ENCODE assay signal across 10 cellular contexts in the genomic region with DNA sequence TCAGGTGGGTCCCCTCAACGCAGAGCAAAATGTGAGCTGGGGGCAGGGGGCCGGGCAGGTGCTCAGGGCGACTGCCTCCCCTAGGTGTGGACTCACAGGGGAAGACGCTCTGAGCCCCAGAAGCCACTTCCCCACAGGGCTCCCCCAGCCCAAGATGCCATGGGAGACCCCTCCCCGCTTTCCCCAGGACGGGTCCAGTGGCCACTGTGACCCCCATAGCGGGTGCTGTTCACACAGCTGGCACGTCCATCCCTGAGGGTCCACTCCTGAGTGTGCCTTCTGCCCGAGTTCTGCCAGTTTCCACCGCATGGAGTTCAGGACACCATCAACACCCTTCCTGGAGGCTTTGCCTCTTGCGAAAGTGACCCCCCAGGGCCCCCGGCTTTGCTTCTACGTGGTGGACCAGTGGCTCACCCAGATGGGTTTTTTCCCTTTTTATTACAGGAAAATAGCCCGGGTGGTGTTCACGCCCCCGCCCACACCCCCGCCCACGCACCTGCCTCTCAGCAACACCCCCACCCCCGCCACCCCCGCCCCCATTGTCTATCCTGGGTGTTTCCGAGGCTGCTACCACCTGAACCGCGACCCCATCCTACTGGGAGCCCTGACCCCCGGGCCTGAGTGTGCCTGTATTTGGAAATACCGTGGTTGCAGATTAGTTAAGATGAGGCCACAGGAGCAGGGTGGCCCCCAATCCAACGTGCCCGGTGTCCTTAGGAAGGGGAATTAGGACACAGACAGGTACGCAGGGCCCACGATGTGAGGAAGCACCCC. TPM values are rescaled to one million over a fixed set of nuclear protein-coding genes. Genes with fewer than 3 reads are reported as not detected.
DNase-seq lines count a peak whose midpoint lies in the region; ATAC-seq and TF ChIP-seq lines count a peak whose summit lies in the region.
"Had no signal": no experiment of that assay in that cellular context is flagged by ENCODE, and none has a peak within 500 bp of the region (broad histone marks: within the 10 kb centered on the region; RNA-seq: fewer than 3 reads in every experiment).

No MANE protein-coding gene starts in this region.

- H3K36me3 ChIP-seq in BLaER1 treated with 17β-estradiol and CSF1 and Interleukin-3, amounts not matched to agents 10 nM and 100 nM = peaks cover 0 to 37% (median 12%) of the 10 kb centered on the region in 11 experiments; a peak in 17 of 22 replicates
- H3K36me3 ChIP-seq in KMS-11 (ENCODE audit: insufficient read depth) = no peaks in the 10 kb centered on the region
- H3K36me3 ChIP-seq in naive thymus-derived CD4-positive, alpha-beta T cell (ENCODE audit: control insufficient read depth in 2 of 3, insufficient read depth in 3 of 3, low read length in 3 of 3) = no peaks in the 10 kb centered on the region
- no peaks in the 10 kb centered on the region for H3K36me3 ChIP-seq in mesendoderm (ENCODE audit: control insufficient read depth, insufficient read depth, low read length)

- no CpG with 5 or more reads among the region's 29 CpGs for WGBS in mesendoderm (ENCODE audit: extremely low coverage, insufficient coverage, low lambda C conversion rate)

- H3K79me2 ChIP-seq in KMS-11 (ENCODE audit: insufficient read depth, low read depth) = no peaks in the 10 kb centered on the region
- H3K79me2 ChIP-seq in mesendoderm (ENCODE audit: control insufficient read depth, insufficient read depth, low read length) = no peaks in the 10 kb centered on the region

- no peak overlapping the region for H2BK120ac ChIP-seq in mesendoderm (ENCODE audit: low read depth, low read length)

- H4K20me1 ChIP-seq in BLaER1 treated with 17β-estradiol and CSF1 and Interleukin-3, amounts not matched to agents 10 nM and 100 nM = peaks cover 0 to 9% (median 0%) of the 10 kb centered on the region in 11 experiments; a peak in 2 of 22 replicates
- no peaks in the 10 kb centered on the region for H4K20me1 ChIP-seq in KMS-11 (ENCODE audit: insufficient read depth)

- peaks cover 43% of the 10 kb centered on the region for H3K4me1 Mint-ChIP-seq in activated naive CD4-positive, alpha-beta T cell treated with anti-CD3 and anti-CD28 coated beads for 36 hours (ENCODE audit: low read depth)
- peaks cover 19 to 33% (median 26%) of the 10 kb centered on the region in 7 donors for H3K4me1 Mint-ChIP-seq in naive thymus-derived CD4-positive, alpha-beta T cell

- no peak for TF ChIP-seq CTCF in KMS-11 (conservative IDR thresholded peaks at IDR 0.05; ENCODE audit: low read depth, low read length)

- H3K4me3 ChIP-seq in BLaER1 treated with 17β-estradiol and CSF1 and Interleukin-3, amounts not matched to agents 10 nM and 100 nM = peak overlapping the region; percentile 21 to 70 (median 50); a peak in 17 of 20 replicates
- H3K4me3 ChIP-seq in KMS-11 (IDR thresholded peaks at IDR 0.05; ENCODE audit: insufficient read depth, low read depth, low read length) (no peak overlapping the region), mesendoderm (ENCODE audit: low read length) (no peak overlapping the region)
- peak overlapping the region; percentile 84 for H3K4me3 ChIP-seq in naive thymus-derived CD4-positive, alpha-beta T cell (ENCODE audit: low read length)

- H3K27ac ChIP-seq in BLaER1 treated with 17β-estradiol and CSF1 and Interleukin-3, amounts not matched to agents 10 nM and 100 nM = peak overlapping the region; percentile 37 to 90 (median 83)
- H3K27ac ChIP-seq in KMS-11 (peak overlapping the region; percentile 87), mesendoderm (ENCODE audit: low read depth, low read length) (no peak overlapping the region)
- peak overlapping the region; percentile 84 for H3K27ac ChIP-seq in naive thymus-derived CD4-positive, alpha-beta T cell (ENCODE audit: low read depth, low read length)

- peak; percentile 55 for DNase-seq in activated naive CD4-positive, alpha-beta T cell treated with anti-CD3 and anti-CD28 coated beads for 36 hours
- peak in 4 of 9 donors; percentile 16 to 48 (median 33) for DNase-seq in naive thymus-derived CD4-positive, alpha-beta T cell
- DNase-seq in NCI-H1436 (lab: John Stamatoyannopoulos, UW) (no peak), HuH-7.5 (ENCODE audit: low spot score) (no peak), mesendoderm (no peak)
- DNase-seq: NCI-H524 had no signal

- H3K9me3 Mint-ChIP-seq in activated naive CD4-positive, alpha-beta T cell treated with anti-CD3 and anti-CD28 coated beads for 36 hours = no peaks in the 10 kb centered on the region
- peaks cover 0 to 1% (median 0%) of the 10 kb centered on the region in 11 donors for H3K9me3 Mint-ChIP-seq in naive thymus-derived CD4-positive, alpha-beta T cell

- peaks cover 76 to 95% (median 90%) of the 10 kb centered on the region in 10 experiments for H3K4me1 ChIP-seq in BLaER1 treated with 17β-estradiol and CSF1 and Interleukin-3, amounts not matched to agents 10 nM and 100 nM
- peaks cover 30% of the 10 kb centered on the region for H3K4me1 ChIP-seq in KMS-11 (ENCODE audit: low read depth, poor library complexity, severe bottlenecking)
- H3K4me1 ChIP-seq in naive thymus-derived CD4-positive, alpha-beta T cell (ENCODE audit: control insufficient read depth in 2 of 2, insufficient read depth in 2 of 2, low read length in 2 of 2) = peaks cover 30% of the 10 kb centered on the region in 2 donors
- H3K4me1 ChIP-seq in mesendoderm (ENCODE audit: control insufficient read depth, low read depth, low read length) = no peaks in the 10 kb centered on the region

- CTCF ChIA-PET in activated naive CD4-positive, alpha-beta T cell treated with anti-CD3 and anti-CD28 coated beads for 36 hours (lab: Charles Lee) = interaction anchor here (1.1 to 2.6 kb wide), 3 partner anchors 13 to 70 kb away, joined by 3 to 13 read pairs (median 5); no protein-coding TSS in a partner anchor
- CTCF ChIA-PET in naive thymus-derived CD4-positive, alpha-beta T cell (lab: Charles Lee) = interaction anchor here (0.8 to 1.6 kb wide), 5 partner anchors 12 to 253 kb away, joined by 3 to 13 read pairs (median 3); no protein-coding TSS in a partner anchor

- peak overlapping the region; percentile 92 to 100 (median 97) for H3K4me2 ChIP-seq in BLaER1 treated with 17β-estradiol and CSF1 and Interleukin-3, amounts not matched to agents 10 nM and 100 nM
- peak overlapping the region; percentile 100 for H3K4me2 ChIP-seq in KMS-11
- H3K4me2 ChIP-seq in mesendoderm (ENCODE audit: low read length) = no peak overlapping the region

- H3K27me3 ChIP-seq in BLaER1 treated with 17β-estradiol and CSF1 and Interleukin-3, amounts not matched to agents 10 nM and 100 nM = no peaks in the 10 kb centered on the region
- H3K27me3 ChIP-seq in KMS-11 (ENCODE audit: insufficient read depth, low read depth) = peaks cover 4% of the 10 kb centered on the region; the same call in 1 of the 2 replicates
- H3K27me3 ChIP-seq in naive thymus-derived CD4-positive, alpha-beta T cell (ENCODE audit: control insufficient read depth in 2 of 2, insufficient read depth in 2 of 2, low read length in 2 of 2) = no peaks in the 10 kb centered on the region
- H3K27me3 ChIP-seq in mesendoderm (ENCODE audit: insufficient read depth, low read length, poor library complexity) = no peaks in the 10 kb centered on the region

- H2BK5ac ChIP-seq in mesendoderm (ENCODE audit: low read length) = no peak overlapping the region

- H3K9ac ChIP-seq in BLaER1 treated with 17β-estradiol and CSF1 and Interleukin-3, amounts not matched to agents 10 nM and 100 nM = peak overlapping the region; percentile 51 to 81 (median 77); a peak in 21 of 22 replicates
- peak overlapping the region; percentile 83; the same call in 1 of the 2 replicates for H3K9ac ChIP-seq in KMS-11
- H3K9ac ChIP-seq in mesendoderm (ENCODE audit: low read length) = no peak overlapping the region

- H4K5ac ChIP-seq in mesendoderm (ENCODE audit: low read length) = no peak overlapping the region

- H3K36me3 Mint-ChIP-seq in activated naive CD4-positive, alpha-beta T cell treated with anti-CD3 and anti-CD28 coated beads for 36 hours (ENCODE audit: low read depth) = no peaks in the 10 kb centered on the region
- peaks cover 0 to 4% (median 0%) of the 10 kb centered on the region in 5 donors for H3K36me3 Mint-ChIP-seq in naive thymus-derived CD4-positive, alpha-beta T cell

- POLR2A ChIA-PET in naive thymus-derived CD4-positive, alpha-beta T cell (lab: Charles Lee) = interaction anchor here (0.7 to 2.2 kb wide), 11 partner anchors 12 to 570 kb away, joined by 3 to 27 read pairs (median 3); a partner anchor contains a TSS

- intact Hi-C loops in activated naive CD4-positive, alpha-beta T cell treated with anti-CD3 and anti-CD28 coated beads for 36 hours (cut with micrococcal nuclease) = loop anchor here (1.0 to 2.0 kb wide), 5 partner anchors 12 to 90 kb away; a partner anchor contains a TSS
- intact Hi-C loops in naive thymus-derived CD4-positive, alpha-beta T cell (cut with micrococcal nuclease) = loop anchor here (1.0 to 5.0 kb wide), 17 partner anchors 12 to 775 kb away; a partner anchor contains a TSS

- H2AK5ac ChIP-seq in mesendoderm (ENCODE audit: low read length) = no peak overlapping the region

- H2BK15ac ChIP-seq in mesendoderm (replicated peaks; ENCODE audit: low read depth) = no peak overlapping the region

- H3K9me3 ChIP-seq in BLaER1 treated with 17β-estradiol and CSF1 and Interleukin-3, amounts not matched to agents 10 nM and 100 nM (replicated peaks in 1 of 11) = no peaks in the 10 kb centered on the region
- no peaks in the 10 kb centered on the region for H3K9me3 ChIP-seq in naive thymus-derived CD4-positive, alpha-beta T cell (ENCODE audit: control insufficient read depth in 2 of 3, low read length in 3 of 3)
- H3K9me3 ChIP-seq: Caco-2 had no signal

- H4K8ac ChIP-seq in mesendoderm (ENCODE audit: low read depth, low read length) = no peak overlapping the region

- peak overlapping the region; percentile 78 for H3K4me3 Mint-ChIP-seq in activated naive CD4-positive, alpha-beta T cell treated with anti-CD3 and anti-CD28 coated beads for 36 hours
- H3K4me3 Mint-ChIP-seq in naive thymus-derived CD4-positive, alpha-beta T cell = peak overlapping the region; percentile 77 to 90 (median 88)

- peak; percentile 1 for ATAC-seq in naive thymus-derived CD4-positive, alpha-beta T cell
- no peak for ATAC-seq in HG02938 (IDR thresholded peaks at IDR 0.05; ENCODE audit: unreplicated experiment)

- peak overlapping the region; percentile 87 for H2AFZ ChIP-seq in KMS-11 (ENCODE audit: low read depth)

- H3K79me1 ChIP-seq in mesendoderm (ENCODE audit: low read length) = no peaks in the 10 kb centered on the region

- no peak overlapping the region for H3K56ac ChIP-seq in mesendoderm (ENCODE audit: low read length)

- no peaks in the 10 kb centered on the region for H3K27me3 Mint-ChIP-seq in activated naive CD4-positive, alpha-beta T cell treated with anti-CD3 and anti-CD28 coated beads for 36 hours (ENCODE audit: low read depth)
- H3K27me3 Mint-ChIP-seq in naive thymus-derived CD4-positive, alpha-beta T cell = no peaks in the 10 kb centered on the region

- H3K23ac ChIP-seq in mesendoderm (ENCODE audit: low read length) = no peak overlapping the region

- H3K18ac ChIP-seq in mesendoderm (ENCODE audit: low read length) = no peak overlapping the region

- no peak overlapping the region for H3K4ac ChIP-seq in mesendoderm (ENCODE audit: low read depth, low read length)

- peak overlapping the region; percentile 91 for H3K27ac Mint-ChIP-seq in activated naive CD4-positive, alpha-beta T cell treated with anti-CD3 and anti-CD28 coated beads for 36 hours
- H3K27ac Mint-ChIP-seq in naive thymus-derived CD4-positive, alpha-beta T cell = peak overlapping the region; percentile 89 to 96 (median 92)

RNA-seq across cellular contexts. Expression of a gene that starts 32.0 kb away (rescaled TPM):
- 1 to 10 TPM; 8.0 to 9.9 TPM for total RNA-seq in activated naive CD4-positive, alpha-beta T cell treated with anti-CD3 and anti-CD28 coated beads for 36 hours
- total RNA-seq in naive thymus-derived CD4-positive, alpha-beta T cell = 10 to 100 TPM in 3 of 5 experiments, 1 to 10 TPM in 2; 5.0 to 68.6 (median 17.3) TPM
- polyA plus RNA-seq in naive thymus-derived CD4-positive, alpha-beta T cell = 1 to 10 TPM; 3.8 to 5.5 TPM
- polyA plus RNA-seq in mesendoderm (2013, experiment 1 of 2) = 3.1 TPM
- polyA plus RNA-seq in mesendoderm (2013, experiment 2 of 2) = 3.4 TPM

RNA-seq across cellular contexts. Expression of a gene that starts 46.2 kb away (rescaled TPM):
- total RNA-seq in activated naive CD4-positive, alpha-beta T cell treated with anti-CD3 and anti-CD28 coated beads for 36 hours = 10 to 100 TPM; 19.3 to 20.2 TPM
- total RNA-seq in naive thymus-derived CD4-positive, alpha-beta T cell = 10 to 100 TPM; 42.6 to 82.1 (median 52.6) TPM
- 10 to 100 TPM; 20.5 to 38.6 TPM for polyA plus RNA-seq in naive thymus-derived CD4-positive, alpha-beta T cell
- 35.9 TPM for polyA plus RNA-seq in mesendoderm (2013, experiment 1 of 2)
- polyA plus RNA-seq in mesendoderm (2013, experiment 2 of 2) = 35.8 TPM

RNA-seq across cellular contexts. Expression of a gene that starts 52.8 kb away (rescaled TPM):
- 10 to 100 TPM; 12.6 to 15.2 TPM for total RNA-seq in activated naive CD4-positive, alpha-beta T cell treated with anti-CD3 and anti-CD28 coated beads for 36 hours
- 10 to 100 TPM; 18.3 to 48.2 (median 46.1) TPM for total RNA-seq in naive thymus-derived CD4-positive, alpha-beta T cell
- 10 to 100 TPM; 26.7 to 28.1 TPM for polyA plus RNA-seq in naive thymus-derived CD4-positive, alpha-beta T cell
- 5.7 TPM for polyA plus RNA-seq in mesendoderm (2013, experiment 1 of 2)
- 5.2 TPM for polyA plus RNA-seq in mesendoderm (2013, experiment 2 of 2)

Comparison
In these comparisons a context has a peak if more than half of its experiments do, and no peak if none do; other contexts are left out.
1. H3K4me3 ChIP-seq: peak in BLaER1 treated with 17β-estradiol and CSF1 and Interleukin-3, amounts not matched to agents 10 nM and 100 nM (10 of 10) and naive thymus-derived CD4-positive, alpha-beta T cell (single experiment); none in KMS-11 (single experiment) and mesendoderm (single experiment).